Comparison of ENCODE assay signal across 8 cellular contexts in the genomic region with DNA sequence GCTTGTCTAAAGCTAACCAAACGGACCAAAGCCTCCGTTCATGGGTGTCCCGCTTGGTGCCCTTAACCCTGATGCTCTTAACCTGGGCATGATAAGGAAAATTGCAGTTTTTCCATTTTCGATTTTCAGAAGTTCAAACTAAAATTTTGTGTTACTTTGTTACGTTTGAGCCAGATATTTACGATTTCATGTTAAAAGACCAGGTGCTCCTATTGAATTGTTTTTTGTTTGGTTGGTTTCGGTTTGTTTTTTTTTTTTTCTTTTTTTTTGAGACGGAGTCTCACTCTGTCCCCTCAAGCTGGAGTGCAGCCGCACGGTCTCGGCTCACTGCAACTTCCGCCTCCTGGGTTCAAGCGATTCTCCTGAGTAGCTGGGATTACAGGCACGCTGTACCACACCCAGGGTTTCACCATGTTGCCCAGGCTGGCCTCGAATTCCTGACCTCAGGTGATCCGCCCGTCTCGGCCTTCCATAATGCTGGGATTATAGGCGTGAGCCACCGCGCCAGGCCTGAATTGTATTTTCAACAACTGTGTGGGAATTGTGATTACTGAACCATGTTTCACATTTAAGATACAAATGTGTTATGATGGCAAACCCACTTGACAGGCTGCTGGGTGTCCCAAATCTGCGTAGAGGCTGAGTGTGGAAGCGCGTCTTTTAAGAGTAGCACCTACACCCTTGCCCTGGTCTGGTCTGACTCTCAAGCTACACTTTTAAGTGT. TPM values are rescaled to one million over a fixed set of nuclear protein-coding genes. Genes with fewer than 3 reads are reported as not detected.
DNase-seq lines count a peak whose midpoint lies in the region; TF ChIP-seq lines count a peak whose summit lies in the region.

No MANE protein-coding gene starts in this region.

- TF ChIP-seq CTCF in 22Rv1 (IDR thresholded peaks at IDR 0.05) (no peak), HEK293 (tag by site-specific recombination; IDR thresholded peaks at IDR 0.05) (no peak), brain microvascular endothelial cell (IDR thresholded peaks at IDR 0.05; ENCODE audit: low read depth, low read length, missing control alignments) (no peak), mesothelial cell of epicardium (IDR thresholded peaks at IDR 0.05; ENCODE audit: unreplicated experiment) (no peak)

- H3K4me1 ChIP-seq in HEK293 (ENCODE audit: control insufficient read depth, insufficient read depth, low read length): no peaks in the 10 kb centered on the region

- H3K4me3 ChIP-seq in HEK293 (ENCODE audit: low read depth, low read length) (peak overlapping the region; percentile 55), brain microvascular endothelial cell (ENCODE audit: low read depth, low read length) (peak overlapping the region; percentile 64)

- H3K36me3 ChIP-seq in HEK293 (ENCODE audit: control insufficient read depth in 2 of 2, insufficient read depth in 1 of 2, low read length in 2 of 2): peaks cover 0 to 13% of the 10 kb centered on the region in 2 experiments; a peak in 1 of 3 replicates
- H3K36me3 ChIP-seq in brain microvascular endothelial cell (replicated peaks): no peaks in the 10 kb centered on the region

- in situ Hi-C loops in brain microvascular endothelial cell (cut with HindIII; ENCODE audit: low pct_ligation_motif_present, low sequenced_read_pairs): no loop called here

- peak overlapping the region; percentile 91 for H3K27ac ChIP-seq in 22Rv1
- H3K27ac ChIP-seq in HEK293 (ENCODE audit: extremely low read depth, low read depth, low read length): peak overlapping the region; percentile 71
- peak overlapping the region; percentile 95 for H3K27ac ChIP-seq in brain microvascular endothelial cell

- peak overlapping the region; percentile 98 for H3K27ac Mint-ChIP-seq in mesothelial cell of epicardium

- no peaks in the 10 kb centered on the region for H3K9me3 ChIP-seq in HEK293 (ENCODE audit: control insufficient read depth, insufficient read depth, low read depth, low read length)

- DNase-seq in brain microvascular endothelial cell (no peak), mesothelial cell of epicardium (ENCODE audit: low spot score in 2 of 2, unreplicated experiment in 2 of 2) (no peak), SKM-1 (lab: John Stamatoyannopoulos, UW; ENCODE audit: unreplicated experiment) (no peak), NCI-H2196 treated with DMSO at 0.1 percent for 48 hours (lab: John Stamatoyannopoulos, UW; ENCODE audit: unreplicated experiment) (no peak), NOMO-1 treated with DMSO at 0.1 percent for 48 hours (lab: John Stamatoyannopoulos, UW; ENCODE audit: unreplicated experiment) (no peak)
- DNase-seq in activated effector memory CD4-positive, alpha-beta T cell treated with anti-CD3 and anti-CD28 coated beads, Interleukin-2, amount 50 U/mL, for 16 hours: no peak

- POLR2A ChIA-PET in HEK293 (lab: Yijun Ruan, JAX): interaction anchor here (1.3 to 1.6 kb wide), 4 partner anchors 8 to 99 kb away, joined by 3 to 13 read pairs (median 6); a partner anchor contains a TSS

- H3K27me3 ChIP-seq in brain microvascular endothelial cell (replicated peaks): no peaks in the 10 kb centered on the region

- CTCF ChIA-PET in HEK293 (lab: Yijun Ruan, JAX): interaction anchor here (1.3 to 4.8 kb wide), 2 partner anchors 20 to 70 kb away, joined by 3 to 28 read pairs; no protein-coding TSS in a partner anchor

- H3K4me3 Mint-ChIP-seq in mesothelial cell of epicardium: peak overlapping the region; percentile 89

- no peaks in the 10 kb centered on the region for H3K36me3 Mint-ChIP-seq in mesothelial cell of epicardium

- peaks cover 4% of the 10 kb centered on the region for H3K9me3 Mint-ChIP-seq in mesothelial cell of epicardium

- H3K27me3 Mint-ChIP-seq in mesothelial cell of epicardium (ENCODE audit: low read depth): no peaks in the 10 kb centered on the region

- peaks cover 39% of the 10 kb centered on the region for H3K4me1 Mint-ChIP-seq in mesothelial cell of epicardium

TF ChIP-seq in HEK293, 187 proteins besides CTCF, POLR2A, EP300 and RAD21:
- TF ChIP-seq GFI1B (tag by site-specific recombination; IDR thresholded peaks at IDR 0.05): no peak
- TF ChIP-seq ZNF335 (tag by site-specific recombination; conservative IDR thresholded peaks at IDR 0.05): peak; percentile 79

RNA-seq across cellular contexts. Expression of a gene that starts 0.9 kb away (rescaled TPM):
- 42.3 to 47.6 TPM (median 44.1 TPM) in 3 replicates for total RNA-seq in mesothelial cell of epicardium

RNA-seq across cellular contexts. Expression of a gene that starts 28.4 kb away (rescaled TPM):
- not detected in 3 replicates for total RNA-seq in mesothelial cell of epicardium
